Comparison of ENCODE assay signal across 20 cellular contexts in the genomic region with DNA sequence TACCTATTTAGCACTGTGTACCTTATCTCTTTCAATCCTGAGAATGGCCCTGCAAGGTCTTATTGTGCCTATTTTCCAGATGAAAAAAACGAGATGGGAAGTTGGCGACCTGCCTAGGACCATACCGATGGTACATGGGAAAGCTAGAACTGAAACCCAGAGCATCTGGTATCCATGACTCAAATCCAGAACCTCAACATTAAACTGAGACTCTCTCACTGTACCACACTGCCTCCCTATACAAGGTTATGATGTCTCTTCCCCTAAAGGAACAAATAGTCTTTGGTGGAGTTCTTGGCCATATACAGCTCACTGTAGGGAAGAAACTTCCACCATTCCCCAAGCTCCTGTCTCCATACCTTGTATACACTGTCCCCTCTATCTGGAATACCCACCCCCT.
"Had no signal": no experiment of that assay in that cellular context is flagged by ENCODE, and none has a peak within 500 bp of the region (broad histone marks: within the 10 kb centered on the region; RNA-seq: fewer than 3 reads in every experiment).

No MANE protein-coding gene starts in this region.

- DNase-seq: effector memory CD4-positive, alpha-beta T cell; heart left ventricle; hippocampal formation; mesendoderm; naive B cell; nephron progenitor cell; psoas muscle; retina; right lobe of liver; stimulated activated CD4-positive, alpha-beta T cell treated with anti-CD3 and anti-CD28 coated beads, Interleukin-4, amount 100 ng/mL, for 1 hour; stimulated activated CD8-positive, alpha-beta memory T cell treated with anti-CD3 and anti-CD28 coated beads, Interleukin-4, amount 100 ng/mL, for 48 hours; stimulated activated naive CD4-positive, alpha-beta T cell; thyroid gland had no signal

- H3K79me2 ChIP-seq: parathyroid adenoma had no signal

- H3K4me3 ChIP-seq: heart left ventricle, psoas muscle, right lobe of liver, suprapubic skin, thyroid gland had no signal

- ATAC-seq: esophagus mucosa, heart left ventricle, psoas muscle, right lobe of liver had no signal

- H3K4me1 Mint-ChIP-seq: nephron progenitor cell had no signal

- H3K9me3 Mint-ChIP-seq: naive B cell, nephron progenitor cell, type B pancreatic cell had no signal

- H3K4me1 ChIP-seq: heart left ventricle, parathyroid adenoma, psoas muscle, thyroid gland had no signal

- H3K9me3 ChIP-seq: heart left ventricle, psoas muscle, right lobe of liver, suprapubic skin, thyroid gland had no signal

- H3K4me3 Mint-ChIP-seq: naive B cell, nephron progenitor cell, type B pancreatic cell had no signal

- H3K9ac ChIP-seq: parathyroid adenoma had no signal

- H3K27ac Mint-ChIP-seq: naive B cell, nephron progenitor cell, type B pancreatic cell had no signal

- H3K36me3 ChIP-seq: heart left ventricle, right lobe of liver, suprapubic skin, thyroid gland had no signal

- FAIRE-seq: endometrium, frontal cortex, urothelium cell line had no signal

- H3K27me3 ChIP-seq: right lobe of liver, thyroid gland had no signal

- H3K27ac ChIP-seq: heart left ventricle, parathyroid adenoma, psoas muscle, right lobe of liver, suprapubic skin, thyroid gland had no signal

- H2AFZ ChIP-seq: parathyroid adenoma had no signal

- H3K36me3 Mint-ChIP-seq: naive B cell, type B pancreatic cell had no signal
